Comparison of ENCODE assay signal across 1 cellular context in the genomic region with DNA sequence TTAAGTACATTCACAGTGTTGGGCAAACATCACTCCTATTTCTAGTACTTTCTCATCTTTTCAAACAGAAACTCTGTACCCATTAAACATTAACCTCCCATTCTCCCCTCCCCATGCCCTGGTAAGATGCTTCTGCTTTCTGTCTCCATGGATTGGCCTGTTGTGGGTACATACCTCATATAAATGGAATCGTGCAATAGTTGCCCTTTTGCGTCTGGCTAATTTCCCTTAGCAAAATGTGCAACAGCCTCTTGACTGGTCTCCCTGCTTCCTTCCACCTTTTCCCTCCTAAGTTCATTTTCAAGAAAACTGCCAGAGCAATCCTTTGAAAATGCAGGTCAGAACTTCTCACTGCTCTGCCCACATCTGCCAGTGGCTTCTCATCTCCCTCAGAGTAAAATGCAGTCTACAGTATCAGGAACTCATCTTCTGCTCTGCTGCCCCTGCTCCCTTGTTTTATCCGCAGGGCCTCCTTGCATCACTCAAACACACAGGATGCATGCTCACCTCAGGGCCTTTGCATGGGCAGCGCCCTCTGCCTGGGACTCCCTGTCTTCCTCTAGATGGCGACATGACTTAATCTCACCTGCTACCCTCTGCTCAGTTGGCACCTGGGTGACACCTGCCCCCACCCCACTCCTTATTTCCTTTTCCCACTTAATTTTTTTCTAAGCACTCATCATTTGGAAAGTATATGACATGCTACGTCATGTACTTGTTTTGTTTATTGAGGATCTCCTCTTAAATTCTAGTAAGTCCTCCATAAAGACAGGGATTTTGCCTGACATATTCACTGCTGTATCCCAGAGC.
TF ChIP-seq lines count a peak whose summit lies in the region.

No MANE protein-coding gene starts in this region.

TF ChIP-seq in HepG2, 621 proteins besides CTCF, POLR2A, EP300 and RAD21 (continued from another document and continues in another):
- TF ChIP-seq, protein P1, sequence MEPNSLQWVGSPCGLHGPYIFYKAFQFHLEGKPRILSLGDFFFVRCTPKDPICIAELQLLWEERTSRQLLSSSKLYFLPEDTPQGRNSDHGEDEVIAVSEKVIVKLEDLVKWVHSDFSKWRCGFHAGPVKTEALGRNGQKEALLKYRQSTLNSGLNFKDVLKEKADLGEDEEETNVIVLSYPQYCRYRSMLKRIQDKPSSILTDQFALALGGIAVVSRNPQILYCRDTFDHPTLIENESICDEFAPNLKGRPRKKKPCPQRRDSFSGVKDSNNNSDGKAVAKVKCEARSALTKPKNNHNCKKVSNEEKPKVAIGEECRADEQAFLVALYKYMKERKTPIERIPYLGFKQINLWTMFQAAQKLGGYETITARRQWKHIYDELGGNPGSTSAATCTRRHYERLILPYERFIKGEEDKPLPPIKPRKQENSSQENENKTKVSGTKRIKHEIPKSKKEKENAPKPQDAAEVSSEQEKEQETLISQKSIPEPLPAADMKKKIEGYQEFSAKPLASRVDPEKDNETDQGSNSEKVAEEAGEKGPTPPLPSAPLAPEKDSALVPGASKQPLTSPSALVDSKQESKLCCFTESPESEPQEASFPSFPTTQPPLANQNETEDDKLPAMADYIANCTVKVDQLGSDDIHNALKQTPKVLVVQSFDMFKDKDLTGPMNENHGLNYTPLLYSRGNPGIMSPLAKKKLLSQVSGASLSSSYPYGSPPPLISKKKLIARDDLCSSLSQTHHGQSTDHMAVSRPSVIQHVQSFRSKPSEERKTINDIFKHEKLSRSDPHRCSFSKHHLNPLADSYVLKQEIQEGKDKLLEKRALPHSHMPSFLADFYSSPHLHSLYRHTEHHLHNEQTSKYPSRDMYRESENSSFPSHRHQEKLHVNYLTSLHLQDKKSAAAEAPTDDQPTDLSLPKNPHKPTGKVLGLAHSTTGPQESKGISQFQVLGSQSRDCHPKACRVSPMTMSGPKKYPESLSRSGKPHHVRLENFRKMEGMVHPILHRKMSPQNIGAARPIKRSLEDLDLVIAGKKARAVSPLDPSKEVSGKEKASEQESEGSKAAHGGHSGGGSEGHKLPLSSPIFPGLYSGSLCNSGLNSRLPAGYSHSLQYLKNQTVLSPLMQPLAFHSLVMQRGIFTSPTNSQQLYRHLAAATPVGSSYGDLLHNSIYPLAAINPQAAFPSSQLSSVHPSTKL (CRISPR knock-in tag; IDR thresholded peaks at IDR 0.05): peak; percentile 34
- TF ChIP-seq NR2F1 (CRISPR knock-in tag; IDR thresholded peaks at IDR 0.05) (no peak), ETV5 (CRISPR knock-in tag; IDR thresholded peaks at IDR 0.05; ENCODE audit: borderline replicate concordance) (0 out of 2 replicates have a peak, but pooled peaks have one; percentile 9), ADNP (CRISPR knock-in tag; IDR thresholded peaks at IDR 0.05) (peak; percentile 84), ZMYM2 (CRISPR knock-in tag; IDR thresholded peaks at IDR 0.05) (peak; percentile 92), ZNF768 (CRISPR knock-in tag; IDR thresholded peaks at IDR 0.05) (peak; percentile 84), NR2F6 (IDR thresholded peaks at IDR 0.05) (no peak), NR2F6 (CRISPR knock-in tag; IDR thresholded peaks at IDR 0.05) (peak; percentile 21; the same call in 1 of the 2 replicates), RELA (CRISPR knock-in tag; IDR thresholded peaks at IDR 0.05) (no peak), ZNF790 (CRISPR knock-in tag; IDR thresholded peaks at IDR 0.05; ENCODE audit: borderline replicate concordance) (0 out of 2 replicates have a peak, but pooled peaks have one; percentile 35), SOX5 (CRISPR knock-in tag; IDR thresholded peaks at IDR 0.05; ENCODE audit: borderline replicate concordance) (0 out of 2 replicates have a peak, but pooled peaks have one; percentile 6), ZMYM4 (CRISPR knock-in tag; IDR thresholded peaks at IDR 0.05) (peak; percentile 56; the same call in 1 of the 2 replicates), ZBTB4 (CRISPR knock-in tag; IDR thresholded peaks at IDR 0.05; ENCODE audit: borderline replicate concordance) (0 out of 2 replicates have a peak, but pooled peaks have one; percentile 43), HDAC2 (CRISPR knock-in tag; IDR thresholded peaks at IDR 0.05) (peak; percentile 67; the same call in 1 of the 2 replicates), ZNF543 (CRISPR knock-in tag; IDR thresholded peaks at IDR 0.05) (no peak), ZGPAT (CRISPR knock-in tag; IDR thresholded peaks at IDR 0.05) (peak; percentile 17; the same call in 1 of the 2 replicates), NCOA2 (CRISPR knock-in tag; IDR thresholded peaks at IDR 0.05) (peak; percentile 10; the same call in 1 of the 2 replicates), ZSCAN21 (CRISPR knock-in tag; IDR thresholded peaks at IDR 0.05; ENCODE audit: borderline replicate concordance) (0 out of 2 replicates have a peak, but pooled peaks have one; percentile 31), STAG1 (CRISPR knock-in tag; IDR thresholded peaks at IDR 0.05) (peak; percentile 63), UBTF (CRISPR knock-in tag; IDR thresholded peaks at IDR 0.05) (no peak), TCF12 (IDR thresholded peaks at IDR 0.05) (no peak), TCF12 (CRISPR knock-in tag; IDR thresholded peaks at IDR 0.05) (peak; percentile 47; the same call in 1 of the 2 replicates), TGIF2 (CRISPR knock-in tag; IDR thresholded peaks at IDR 0.05) (0 out of 2 replicates have a peak, but pooled peaks have one; percentile 14), ZNF292 (CRISPR knock-in tag; IDR thresholded peaks at IDR 0.05; ENCODE audit: borderline replicate concordance, low read depth) (peak; percentile 24; the same call in 1 of the 2 replicates), CBX5 (CRISPR knock-in tag; IDR thresholded peaks at IDR 0.05; ENCODE audit: borderline replicate concordance) (0 out of 2 replicates have a peak, but pooled peaks have one; percentile 54), ZNF326 (CRISPR knock-in tag; IDR thresholded peaks at IDR 0.05; ENCODE audit: borderline replicate concordance) (no peak), RARA (CRISPR knock-in tag; IDR thresholded peaks at IDR 0.05) (peak; percentile 48; the same call in 1 of the 2 replicates), ZNF713 (CRISPR knock-in tag; IDR thresholded peaks at IDR 0.05) (no peak), ZNF7 (CRISPR knock-in tag; IDR thresholded peaks at IDR 0.05) (peak; percentile 84)
- TF ChIP-seq, protein P2, sequence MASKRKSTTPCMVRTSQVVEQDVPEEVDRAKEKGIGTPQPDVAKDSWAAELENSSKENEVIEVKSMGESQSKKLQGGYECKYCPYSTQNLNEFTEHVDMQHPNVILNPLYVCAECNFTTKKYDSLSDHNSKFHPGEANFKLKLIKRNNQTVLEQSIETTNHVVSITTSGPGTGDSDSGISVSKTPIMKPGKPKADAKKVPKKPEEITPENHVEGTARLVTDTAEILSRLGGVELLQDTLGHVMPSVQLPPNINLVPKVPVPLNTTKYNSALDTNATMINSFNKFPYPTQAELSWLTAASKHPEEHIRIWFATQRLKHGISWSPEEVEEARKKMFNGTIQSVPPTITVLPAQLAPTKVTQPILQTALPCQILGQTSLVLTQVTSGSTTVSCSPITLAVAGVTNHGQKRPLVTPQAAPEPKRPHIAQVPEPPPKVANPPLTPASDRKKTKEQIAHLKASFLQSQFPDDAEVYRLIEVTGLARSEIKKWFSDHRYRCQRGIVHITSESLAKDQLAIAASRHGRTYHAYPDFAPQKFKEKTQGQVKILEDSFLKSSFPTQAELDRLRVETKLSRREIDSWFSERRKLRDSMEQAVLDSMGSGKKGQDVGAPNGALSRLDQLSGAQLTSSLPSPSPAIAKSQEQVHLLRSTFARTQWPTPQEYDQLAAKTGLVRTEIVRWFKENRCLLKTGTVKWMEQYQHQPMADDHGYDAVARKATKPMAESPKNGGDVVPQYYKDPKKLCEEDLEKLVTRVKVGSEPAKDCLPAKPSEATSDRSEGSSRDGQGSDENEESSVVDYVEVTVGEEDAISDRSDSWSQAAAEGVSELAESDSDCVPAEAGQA (IDR thresholded peaks at IDR 0.05; ENCODE audit: low read depth): 0 out of 2 replicates have a peak, but pooled peaks have one; percentile 27
- TF ChIP-seq, protein P2 (CRISPR knock-in tag; IDR thresholded peaks at IDR 0.05; ENCODE audit: borderline replicate concordance): no peak
- TF ChIP-seq, protein P3, sequence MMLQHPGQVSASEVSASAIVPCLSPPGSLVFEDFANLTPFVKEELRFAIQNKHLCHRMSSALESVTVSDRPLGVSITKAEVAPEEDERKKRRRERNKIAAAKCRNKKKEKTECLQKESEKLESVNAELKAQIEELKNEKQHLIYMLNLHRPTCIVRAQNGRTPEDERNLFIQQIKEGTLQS (CRISPR knock-in tag; IDR thresholded peaks at IDR 0.05): peak; percentile 54; the same call in 1 of the 2 replicates
- TF ChIP-seq, protein P4, sequence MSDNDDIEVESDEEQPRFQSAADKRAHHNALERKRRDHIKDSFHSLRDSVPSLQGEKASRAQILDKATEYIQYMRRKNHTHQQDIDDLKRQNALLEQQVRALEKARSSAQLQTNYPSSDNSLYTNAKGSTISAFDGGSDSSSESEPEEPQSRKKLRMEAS (IDR thresholded peaks at IDR 0.05): peak; percentile 65
- TF ChIP-seq, protein P5, sequence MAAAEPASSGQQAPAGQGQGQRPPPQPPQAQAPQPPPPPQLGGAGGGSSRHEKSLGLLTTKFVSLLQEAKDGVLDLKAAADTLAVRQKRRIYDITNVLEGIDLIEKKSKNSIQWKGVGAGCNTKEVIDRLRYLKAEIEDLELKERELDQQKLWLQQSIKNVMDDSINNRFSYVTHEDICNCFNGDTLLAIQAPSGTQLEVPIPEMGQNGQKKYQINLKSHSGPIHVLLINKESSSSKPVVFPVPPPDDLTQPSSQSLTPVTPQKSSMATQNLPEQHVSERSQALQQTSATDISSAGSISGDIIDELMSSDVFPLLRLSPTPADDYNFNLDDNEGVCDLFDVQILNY (CRISPR knock-in tag; conservative IDR thresholded peaks at IDR 0.05): 0 out of 2 replicates have a peak, but pooled peaks have one; percentile 20
- TF ChIP-seq, protein P6, sequence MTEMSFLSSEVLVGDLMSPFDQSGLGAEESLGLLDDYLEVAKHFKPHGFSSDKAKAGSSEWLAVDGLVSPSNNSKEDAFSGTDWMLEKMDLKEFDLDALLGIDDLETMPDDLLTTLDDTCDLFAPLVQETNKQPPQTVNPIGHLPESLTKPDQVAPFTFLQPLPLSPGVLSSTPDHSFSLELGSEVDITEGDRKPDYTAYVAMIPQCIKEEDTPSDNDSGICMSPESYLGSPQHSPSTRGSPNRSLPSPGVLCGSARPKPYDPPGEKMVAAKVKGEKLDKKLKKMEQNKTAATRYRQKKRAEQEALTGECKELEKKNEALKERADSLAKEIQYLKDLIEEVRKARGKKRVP (CRISPR knock-in tag; IDR thresholded peaks at IDR 0.05): peak in 1 of 2 experiments; percentile 70; a peak in 2 of 4 replicates
